Comparison of ENCODE assay signal across 8 cellular contexts in genomic region chr13:74134226-74134776, GRCh38. TPM values are rescaled to one million over a fixed set of nuclear protein-coding genes. Genes with fewer than 3 reads are reported as not detected.
DNase-seq lines count a peak whose midpoint lies in the region; ATAC-seq and TF ChIP-seq lines count a peak whose summit lies in the region.

Gene KLF12, minus strand, starts transcription at chr13:74134404.

- TF ChIP-seq POLR2A in body of pancreas (IDR thresholded peaks at IDR 0.05): peak in 1 of 3 donors; percentile 2

- ATAC-seq in HG03025 (IDR thresholded peaks at IDR 0.05; ENCODE audit: low FRiP score, unreplicated experiment): peak; percentile 57
- ATAC-seq in body of pancreas: peak; percentile 73

- H3K36me3 ChIP-seq in body of pancreas (replicated peaks in 1 of 2; ENCODE audit: insufficient read depth in 1 of 2, low read depth in 2 of 2) (no peaks in the 10 kb centered on the region), iPS-20b (ENCODE audit: insufficient read depth, low read depth, low read length) (no peaks in the 10 kb centered on the region), smooth muscle cell (ENCODE audit: low read depth) (no peaks in the 10 kb centered on the region)

- H3K4me3 ChIP-seq in body of pancreas: peak within 1 kb of the TSS; percentile 60 to 76
- peak within 1 kb of the TSS; percentile 91 for H3K4me3 ChIP-seq in iPS-20b (ENCODE audit: low read length)
- peak within 1 kb of the TSS; percentile 96 for H3K4me3 ChIP-seq in smooth muscle cell

- peak; percentile 3 for DNase-seq in NOMO-1 treated with DMSO at 0.1 percent for 48 hours (lab: John Stamatoyannopoulos, UW; ENCODE audit: unreplicated experiment)
- no peak for DNase-seq in NOMO-1 treated with dmso at 0.1 percent for 144 hours (lab: John Stamatoyannopoulos, UW; ENCODE audit: unreplicated experiment)
- DNase-seq in NCI-H2081 treated with DMSO at 0.1 percent for 48 hours (lab: John Stamatoyannopoulos, UW): peak; percentile 26
- DNase-seq in UCSD-AML1 (lab: John Stamatoyannopoulos, UW; ENCODE audit: unreplicated experiment): peak; percentile 22
- peak; percentile 68 to 85 (median 73) for DNase-seq in body of pancreas
- peak; percentile 72 for DNase-seq in smooth muscle cell (lab: John Stamatoyannopoulos, UW; ENCODE audit: unreplicated experiment)

- H3K27me3 ChIP-seq in body of pancreas: no peaks in the 10 kb centered on the region
- peaks cover 24% of the 10 kb centered on the region; the same call in 1 of the 2 replicates for H3K27me3 ChIP-seq in iPS-20b (ENCODE audit: insufficient read depth, low read length)
- H3K27me3 ChIP-seq in smooth muscle cell (ENCODE audit: low read depth): no peaks in the 10 kb centered on the region

- H3K9ac ChIP-seq in iPS-20b (ENCODE audit: low read depth, low read length): peak within 1 kb of the TSS; percentile 86; the same call in 1 of the 2 replicates
- peak within 1 kb of the TSS; percentile 57 for H3K9ac ChIP-seq in smooth muscle cell (ENCODE audit: low read depth)

- H3K27ac ChIP-seq in body of pancreas (peak within 1 kb of the TSS; percentile 43 to 91 (median 80)), iPS-20b (ENCODE audit: low read length) (peak within 1 kb of the TSS; percentile 66), smooth muscle cell (ENCODE audit: low read depth) (peak within 1 kb of the TSS; percentile 83)

- H3K4me1 ChIP-seq in body of pancreas (peaks cover 28% of the 10 kb centered on the region), iPS-20b (ENCODE audit: insufficient read depth, low read length) (peaks cover 7% of the 10 kb centered on the region), smooth muscle cell (ENCODE audit: low read depth) (peaks cover 17% of the 10 kb centered on the region)

- H3K79me2 ChIP-seq in smooth muscle cell (ENCODE audit: low read depth): peaks cover 20% of the 10 kb centered on the region

- peaks cover 7% of the 10 kb centered on the region for H4K20me1 ChIP-seq in smooth muscle cell (ENCODE audit: low read depth)

- 0 to 1% methylated on average over 6 to 53 of the region's 54 CpGs for WGBS in body of pancreas, 2 donors
- 0% methylated on average over 14 of the region's 54 CpGs for WGBS in smooth muscle cell (ENCODE audit: low lambda C conversion rate)

- H3K9me3 ChIP-seq in body of pancreas (no peaks in the 10 kb centered on the region), iPS-20b (ENCODE audit: insufficient read depth, low read depth, low read length) (no peaks in the 10 kb centered on the region), smooth muscle cell (replicated peaks; ENCODE audit: low read depth) (no peaks in the 10 kb centered on the region)

- H2AFZ ChIP-seq in smooth muscle cell (ENCODE audit: low read depth): peak within 1 kb of the TSS; percentile 88

- peak within 1 kb of the TSS; percentile 95 for H3K4me2 ChIP-seq in smooth muscle cell

- intact Hi-C loops in body of pancreas (cut with DNase I): no loop called here

- H3F3A ChIP-seq in smooth muscle cell (ENCODE audit: low read depth): peaks cover 10% of the 10 kb centered on the region

- TF ChIP-seq CTCF in body of pancreas (IDR thresholded peaks at IDR 0.05): no peak
- TF ChIP-seq CTCF in smooth muscle cell (IDR thresholded peaks at IDR 0.05; ENCODE audit: borderline replicate concordance, insufficient read depth, poor library complexity, severe bottlenecking): no peak

RNA-seq across cellular contexts. Expression of gene KLF12, which starts in this region (rescaled TPM):
- total RNA-seq in body of pancreas (1 to 10 TPM; 2.0 to 2.9 TPM), smooth muscle cell (14.6 and 17.5 TPM in 2 replicates)
- 1.3 and 5.0 TPM in 2 replicates for polyA plus RNA-seq in smooth muscle cell
